In the genomic region with DNA sequence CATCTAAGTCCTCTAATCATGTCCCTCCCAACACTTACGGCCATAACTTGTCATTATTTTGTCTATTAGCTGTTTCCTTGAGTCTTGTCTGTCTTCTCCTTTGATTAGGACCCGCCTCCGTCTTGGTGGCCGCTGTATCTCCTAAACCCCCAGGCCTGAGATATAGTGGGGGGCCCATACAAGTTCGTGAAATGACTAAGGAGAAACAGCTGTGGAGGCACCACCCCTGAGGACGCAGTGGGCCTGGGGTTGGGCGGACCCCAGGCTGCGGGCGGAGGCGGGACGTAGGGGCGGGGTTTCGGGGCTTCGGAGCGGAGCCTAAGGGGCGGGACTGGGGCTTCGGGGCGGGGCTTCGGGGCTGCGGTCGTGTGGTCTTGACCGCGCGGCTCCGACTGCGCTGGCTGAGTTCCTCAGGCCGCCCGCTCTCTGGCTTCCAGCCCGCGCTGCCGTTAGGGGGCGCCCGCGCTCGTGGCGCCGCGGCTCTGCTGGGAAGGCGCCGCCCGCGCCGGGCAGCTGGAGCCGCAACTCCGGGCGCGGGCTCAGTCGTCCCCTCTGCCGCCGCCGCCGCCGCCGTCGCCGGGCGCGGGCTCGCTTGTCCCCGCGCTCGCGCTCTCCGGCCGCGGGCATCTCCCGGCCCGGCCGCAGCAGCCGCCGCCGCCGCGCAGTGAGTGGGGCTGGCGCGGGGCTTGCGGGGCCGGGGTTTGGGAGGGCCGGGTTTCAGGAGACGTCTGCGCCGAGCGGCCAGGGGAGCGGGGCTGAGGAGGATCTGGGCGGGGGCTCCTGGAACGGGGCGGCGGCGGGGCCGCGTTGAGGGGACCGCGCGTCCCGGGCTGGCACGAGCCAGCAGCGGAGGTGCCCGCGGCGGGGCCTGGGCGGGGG, we compare ENCODE assay signal across 8 cellular contexts. TPM values are rescaled to one million over a fixed set of nuclear protein-coding genes. Genes with fewer than 3 reads are reported as not detected.
A peak's percentile ranks its signal among the peaks of the same experiment; 100 is the strongest.
DNase-seq lines count a peak whose midpoint lies in the region; ATAC-seq, FAIRE-seq and TF ChIP-seq lines count a peak whose summit lies in the region.

A gene (plus strand): TSS at position 591 of the 879 bp plus-strand sequence. CDS start 6,660 bp downstream, outside the sequence.

- peak; percentile 28 to 72 for TF ChIP-seq POLR2A in thyroid gland (IDR thresholded peaks at IDR 0.05)

- DNase-seq in HFF-Myc (ENCODE audit: extremely low read depth, low read depth) (peak; percentile 59), MV-4-11 (lab: John Stamatoyannopoulos, UW) (peak; percentile 83), Right ventricle myocardium inferior (ENCODE audit: missing footprints) (peak; percentile 96), pancreas (peak; percentile 91 to 98 (median 96)), thyroid gland (peak; percentile 92 to 94)
- DNase-seq in activated naive CD4-positive, alpha-beta T cell treated with anti-CD3 and anti-CD28 coated beads, Interleukin-2, amount 50 U/mL, for 72 hours (ENCODE audit: low spot score in 2 of 2): peak; percentile 86 to 93

- H3K4me3 ChIP-seq in GM08714 (ENCODE audit: low read length) (peak within 1 kb of the TSS; percentile 99), HFF-Myc (replicated peaks; ENCODE audit: low read depth, low read length) (peak within 1 kb of the TSS; percentile 81), pancreas (peak within 1 kb of the TSS; percentile 59 to 75 (median 66)), thyroid gland (replicated peaks in 1 of 3) (peak within 1 kb of the TSS; percentile 29 to 60 (median 45))

- TF ChIP-seq CTCF in HFF-Myc (IDR thresholded peaks at IDR 0.05; ENCODE audit: low read depth, low read length, missing control alignments) (peak; percentile 52), pancreas (IDR thresholded peaks at IDR 0.05) (peak; percentile 45 to 63 (median 62)), thyroid gland (IDR thresholded peaks at IDR 0.05) (peak in 5 of 6 experiments; percentile 34 to 95 (median 91))

- H3K9me3 Mint-ChIP-seq in activated naive CD4-positive, alpha-beta T cell treated with anti-CD3 and anti-CD28 coated beads, Interleukin-2, amount 50 U/mL, for 72 hours: no peaks in the 10 kb centered on the region

- 0 to 1% methylated on average over 65 to 101 of the region's 101 CpGs for WGBS in pancreas, 2 donors
- 1 to 5% methylated on average over 9 to 48 of the region's 101 CpGs for WGBS in thyroid gland, 2 donors

- H3K4me1 ChIP-seq in pancreas (peaks cover 5 to 16% (median 13%) of the 10 kb centered on the region in 3 donors), thyroid gland (peaks cover 30 to 31% of the 10 kb centered on the region in 2 donors)

- no peak for FAIRE-seq in pancreas (lab: Jason Lieb, UNC)

- peaks cover 0 to 7% of the 10 kb centered on the region in 2 donors for H3K36me3 Mint-ChIP-seq in activated naive CD4-positive, alpha-beta T cell treated with anti-CD3 and anti-CD28 coated beads, Interleukin-2, amount 50 U/mL, for 72 hours

- H3K27ac Mint-ChIP-seq in activated naive CD4-positive, alpha-beta T cell treated with anti-CD3 and anti-CD28 coated beads, Interleukin-2, amount 50 U/mL, for 72 hours: peak within 1 kb of the TSS; percentile 62 to 95

- peak; percentile 93 for ATAC-seq in SK-N-SH treated with all-trans-retinoic acid at 6 μM for 48 hours
- ATAC-seq in activated naive CD4-positive, alpha-beta T cell treated with anti-CD3 and anti-CD28 coated beads, Interleukin-2, amount 50 U/mL, for 72 hours: peak; percentile 92 to 93
- peak; percentile 97 for ATAC-seq in Right ventricle myocardium inferior
- ATAC-seq in pancreas: peak; percentile 93 to 97 (median 94)

- H3K27me3 ChIP-seq in pancreas (no peaks in the 10 kb centered on the region), thyroid gland (no peaks in the 10 kb centered on the region)

- H3K36me3 ChIP-seq in pancreas: no peaks in the 10 kb centered on the region
- no peaks in the 10 kb centered on the region for H3K36me3 ChIP-seq in thyroid gland

- intact Hi-C loops in Right ventricle myocardium inferior (cut with DNase I): loop anchor here (2.0 to 5.0 kb wide), 4 partner anchors 29 to 184 kb away; a partner anchor contains a TSS
- intact Hi-C loops in pancreas (cut with DNase I): loop anchor here in 1 of 3 donors (10.0 kb wide), 1 partner anchor 157 kb away; a partner anchor contains a TSS
- intact Hi-C loops in thyroid gland (cut with DNase I): loop anchor here (2.0 to 5.0 kb wide), 3 partner anchors 41 to 159 kb away; a partner anchor contains a TSS

- no peaks in the 10 kb centered on the region for H3K9me3 ChIP-seq in pancreas
- H3K9me3 ChIP-seq in thyroid gland: no peaks in the 10 kb centered on the region

- H3K27ac ChIP-seq in pancreas (peak within 1 kb of the TSS; percentile 1 to 54 (median 34)), thyroid gland (peak within 1 kb of the TSS; percentile 78 to 94 (median 82))

TF ChIP-seq in SK-N-SH treated with all-trans-retinoic acid at 6 μM for 48 hours, 23 proteins besides CTCF, POLR2A, EP300 and RAD21:
- TF ChIP-seq, protein P1, sequence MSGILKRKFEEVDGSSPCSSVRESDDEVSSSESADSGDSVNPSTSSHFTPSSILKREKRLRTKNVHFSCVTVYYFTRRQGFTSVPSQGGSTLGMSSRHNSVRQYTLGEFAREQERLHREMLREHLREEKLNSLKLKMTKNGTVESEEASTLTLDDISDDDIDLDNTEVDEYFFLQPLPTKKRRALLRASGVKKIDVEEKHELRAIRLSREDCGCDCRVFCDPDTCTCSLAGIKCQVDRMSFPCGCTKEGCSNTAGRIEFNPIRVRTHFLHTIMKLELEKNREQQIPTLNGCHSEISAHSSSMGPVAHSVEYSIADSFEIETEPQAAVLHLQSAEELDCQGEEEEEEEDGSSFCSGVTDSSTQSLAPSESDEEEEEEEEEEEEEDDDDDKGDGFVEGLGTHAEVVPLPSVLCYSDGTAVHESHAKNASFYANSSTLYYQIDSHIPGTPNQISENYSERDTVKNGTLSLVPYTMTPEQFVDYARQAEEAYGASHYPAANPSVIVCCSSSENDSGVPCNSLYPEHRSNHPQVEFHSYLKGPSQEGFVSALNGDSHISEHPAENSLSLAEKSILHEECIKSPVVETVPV (CRISPR knock-in tag; IDR thresholded peaks at IDR 0.05): no peak
- no peak for TF ChIP-seq PPARA (CRISPR knock-in tag; IDR thresholded peaks at IDR 0.05; ENCODE audit: borderline replicate concordance)
- TF ChIP-seq TCF4 (CRISPR knock-in tag; IDR thresholded peaks at IDR 0.05; ENCODE audit: borderline replicate concordance): no peak
- TF ChIP-seq, protein P2, sequence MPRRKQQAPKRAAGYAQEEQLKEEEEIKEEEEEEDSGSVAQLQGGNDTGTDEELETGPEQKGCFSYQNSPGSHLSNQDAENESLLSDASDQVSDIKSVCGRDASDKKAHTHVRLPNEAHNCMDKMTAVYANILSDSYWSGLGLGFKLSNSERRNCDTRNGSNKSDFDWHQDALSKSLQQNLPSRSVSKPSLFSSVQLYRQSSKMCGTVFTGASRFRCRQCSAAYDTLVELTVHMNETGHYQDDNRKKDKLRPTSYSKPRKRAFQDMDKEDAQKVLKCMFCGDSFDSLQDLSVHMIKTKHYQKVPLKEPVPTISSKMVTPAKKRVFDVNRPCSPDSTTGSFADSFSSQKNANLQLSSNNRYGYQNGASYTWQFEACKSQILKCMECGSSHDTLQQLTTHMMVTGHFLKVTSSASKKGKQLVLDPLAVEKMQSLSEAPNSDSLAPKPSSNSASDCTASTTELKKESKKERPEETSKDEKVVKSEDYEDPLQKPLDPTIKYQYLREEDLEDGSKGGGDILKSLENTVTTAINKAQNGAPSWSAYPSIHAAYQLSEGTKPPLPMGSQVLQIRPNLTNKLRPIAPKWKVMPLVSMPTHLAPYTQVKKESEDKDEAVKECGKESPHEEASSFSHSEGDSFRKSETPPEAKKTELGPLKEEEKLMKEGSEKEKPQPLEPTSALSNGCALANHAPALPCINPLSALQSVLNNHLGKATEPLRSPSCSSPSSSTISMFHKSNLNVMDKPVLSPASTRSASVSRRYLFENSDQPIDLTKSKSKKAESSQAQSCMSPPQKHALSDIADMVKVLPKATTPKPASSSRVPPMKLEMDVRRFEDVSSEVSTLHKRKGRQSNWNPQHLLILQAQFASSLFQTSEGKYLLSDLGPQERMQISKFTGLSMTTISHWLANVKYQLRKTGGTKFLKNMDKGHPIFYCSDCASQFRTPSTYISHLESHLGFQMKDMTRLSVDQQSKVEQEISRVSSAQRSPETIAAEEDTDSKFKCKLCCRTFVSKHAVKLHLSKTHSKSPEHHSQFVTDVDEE (CRISPR knock-in tag; IDR thresholded peaks at IDR 0.05): no peak
- TF ChIP-seq, protein P3, sequence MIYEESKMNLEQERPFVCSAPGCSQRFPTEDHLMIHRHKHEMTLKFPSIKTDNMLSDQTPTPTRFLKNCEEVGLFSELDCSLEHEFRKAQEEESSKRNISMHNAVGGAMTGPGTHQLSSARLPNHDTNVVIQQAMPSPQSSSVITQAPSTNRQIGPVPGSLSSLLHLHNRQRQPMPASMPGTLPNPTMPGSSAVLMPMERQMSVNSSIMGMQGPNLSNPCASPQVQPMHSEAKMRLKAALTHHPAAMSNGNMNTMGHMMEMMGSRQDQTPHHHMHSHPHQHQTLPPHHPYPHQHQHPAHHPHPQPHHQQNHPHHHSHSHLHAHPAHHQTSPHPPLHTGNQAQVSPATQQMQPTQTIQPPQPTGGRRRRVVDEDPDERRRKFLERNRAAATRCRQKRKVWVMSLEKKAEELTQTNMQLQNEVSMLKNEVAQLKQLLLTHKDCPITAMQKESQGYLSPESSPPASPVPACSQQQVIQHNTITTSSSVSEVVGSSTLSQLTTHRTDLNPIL (CRISPR knock-in tag; IDR thresholded peaks at IDR 0.05; ENCODE audit: low read depth): no peak
- no peak for TF ChIP-seq TOX (CRISPR knock-in tag; IDR thresholded peaks at IDR 0.05; ENCODE audit: borderline replicate concordance)
- TF ChIP-seq CSDC2 (CRISPR knock-in tag; IDR thresholded peaks at IDR 0.05): no peak
- no peak for TF ChIP-seq ZFP30 (CRISPR knock-in tag; IDR thresholded peaks at IDR 0.05)
- TF ChIP-seq ZC3H10 (CRISPR knock-in tag; IDR thresholded peaks at IDR 0.05): no peak
- TF ChIP-seq ZNF8 (CRISPR knock-in tag; IDR thresholded peaks at IDR 0.05): no peak
- TF ChIP-seq ARNTL (CRISPR knock-in tag; IDR thresholded peaks at IDR 0.05; ENCODE audit: borderline replicate concordance, low read depth): no peak

RNA-seq across cellular contexts. Expression of the gene that starts here (rescaled TPM):
- total RNA-seq in activated naive CD4-positive, alpha-beta T cell treated with anti-CD3 and anti-CD28 coated beads, Interleukin-2, amount 50 U/mL, for 72 hours: 1 to 10 TPM; 2.5 to 5.7 TPM
- total RNA-seq in Right ventricle myocardium inferior (11.3 TPM), pancreas (1 to 10 TPM; 2.2 to 6.0 (median 3.5) TPM), thyroid gland (10 to 100 TPM; 16.6 to 33.6 (median 21.3) TPM)
- polyA plus RNA-seq in pancreas: 10 to 100 TPM in 1 of 2 donors, 1 to 10 TPM in 1; 4.8 to 13.8 TPM

Comparison
In these comparisons a context has a peak if more than half of its experiments do, and no peak if none do; other contexts are left out.
1. Peak in every context shown above with its lines: DNase-seq, ATAC-seq, H3K4me3 ChIP-seq and H3K27ac ChIP-seq.
2. H3K4me3 ChIP-seq: peak in every context shown above with its lines; median percentile 99 in GM08714; 81 in HFF-Myc; 66 in pancreas; 45 in thyroid gland.